2 cellular contexts compared by ENCODE assay signal in genomic region chr6:138555294-138555988, GRCh38.
TF ChIP-seq lines count a peak whose summit lies in the region.

No MANE protein-coding gene starts in this region.

TF ChIP-seq in K562, 482 proteins besides CTCF, POLR2A, EP300 and RAD21:
- TF ChIP-seq SOX6 (IDR thresholded peaks at IDR 0.05) (no peak), POLR2AphosphoS2 (IDR thresholded peaks at IDR 0.05; ENCODE audit: low read length) (no peak), FOSL1 (tag; conservative IDR thresholded peaks at IDR 0.05) (0 out of 2 replicates have a peak, but pooled peaks have one; percentile 43), SMARCA4 (IDR thresholded peaks at IDR 0.05) (no peak), IRF1 (CRISPR knock-in tag; IDR thresholded peaks at IDR 0.05; ENCODE audit: borderline replicate concordance) (no peak)
- TF ChIP-seq, protein P1, sequence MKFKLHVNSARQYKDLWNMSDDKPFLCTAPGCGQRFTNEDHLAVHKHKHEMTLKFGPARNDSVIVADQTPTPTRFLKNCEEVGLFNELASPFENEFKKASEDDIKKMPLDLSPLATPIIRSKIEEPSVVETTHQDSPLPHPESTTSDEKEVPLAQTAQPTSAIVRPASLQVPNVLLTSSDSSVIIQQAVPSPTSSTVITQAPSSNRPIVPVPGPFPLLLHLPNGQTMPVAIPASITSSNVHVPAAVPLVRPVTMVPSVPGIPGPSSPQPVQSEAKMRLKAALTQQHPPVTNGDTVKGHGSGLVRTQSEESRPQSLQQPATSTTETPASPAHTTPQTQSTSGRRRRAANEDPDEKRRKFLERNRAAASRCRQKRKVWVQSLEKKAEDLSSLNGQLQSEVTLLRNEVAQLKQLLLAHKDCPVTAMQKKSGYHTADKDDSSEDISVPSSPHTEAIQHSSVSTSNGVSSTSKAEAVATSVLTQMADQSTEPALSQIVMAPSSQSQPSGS (CRISPR knock-in tag; IDR thresholded peaks at IDR 0.05) = no peak

TF ChIP-seq in HepG2, 621 proteins besides CTCF, POLR2A, EP300 and RAD21 (continues in another document):
- no peak for TF ChIP-seq HNRNPH1 (optimal IDR thresholded peaks at IDR 0.05; ENCODE audit: low read depth, low read length)
- 0 out of 2 replicates have a peak, but pooled peaks have one; percentile 65 for TF ChIP-seq ARID2 (CRISPR knock-in tag; IDR thresholded peaks at IDR 0.05; ENCODE audit: borderline replicate concordance)
- TF ChIP-seq TARDBP (CRISPR knock-in tag; IDR thresholded peaks at IDR 0.05) = 0 out of 2 replicates have a peak, but pooled peaks have one; percentile 54
- 0 out of 2 replicates have a peak, but pooled peaks have one; percentile 29 for TF ChIP-seq CEBPG (CRISPR knock-in tag; IDR thresholded peaks at IDR 0.05)
- TF ChIP-seq HNRNPUL1 (IDR thresholded peaks at IDR 0.05; ENCODE audit: low read depth, low read length) = no peak
- TF ChIP-seq ZNF878 (CRISPR knock-in tag; IDR thresholded peaks at IDR 0.05) = no peak
- peak; percentile 45; the same call in 1 of the 2 replicates for TF ChIP-seq ZBTB34 (CRISPR knock-in tag; IDR thresholded peaks at IDR 0.05)
- TF ChIP-seq MXD4 (CRISPR knock-in tag; IDR thresholded peaks at IDR 0.05) = 0 out of 2 replicates have a peak, but pooled peaks have one; percentile 22
- TF ChIP-seq ZBTB7B (CRISPR knock-in tag; IDR thresholded peaks at IDR 0.05) = peak; percentile 49; the same call in 1 of the 2 replicates
- peak; percentile 62 for TF ChIP-seq ASH2L (IDR thresholded peaks at IDR 0.05; ENCODE audit: insufficient read length, low read depth, low read length)
- TF ChIP-seq ZNF747 (CRISPR knock-in tag; IDR thresholded peaks at IDR 0.05; ENCODE audit: borderline replicate concordance) = no peak
- 0 out of 2 replicates have a peak, but pooled peaks have one; percentile 33 for TF ChIP-seq DPF2 (CRISPR knock-in tag; IDR thresholded peaks at IDR 0.05; ENCODE audit: borderline replicate concordance, low read depth)
- no peak for TF ChIP-seq ZSCAN20 (CRISPR knock-in tag; IDR thresholded peaks at IDR 0.05; ENCODE audit: borderline replicate concordance)
- TF ChIP-seq, protein P2, sequence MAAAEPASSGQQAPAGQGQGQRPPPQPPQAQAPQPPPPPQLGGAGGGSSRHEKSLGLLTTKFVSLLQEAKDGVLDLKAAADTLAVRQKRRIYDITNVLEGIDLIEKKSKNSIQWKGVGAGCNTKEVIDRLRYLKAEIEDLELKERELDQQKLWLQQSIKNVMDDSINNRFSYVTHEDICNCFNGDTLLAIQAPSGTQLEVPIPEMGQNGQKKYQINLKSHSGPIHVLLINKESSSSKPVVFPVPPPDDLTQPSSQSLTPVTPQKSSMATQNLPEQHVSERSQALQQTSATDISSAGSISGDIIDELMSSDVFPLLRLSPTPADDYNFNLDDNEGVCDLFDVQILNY (CRISPR knock-in tag; conservative IDR thresholded peaks at IDR 0.05) = no peak
- TF ChIP-seq ZNF18 (CRISPR knock-in tag; IDR thresholded peaks at IDR 0.05; ENCODE audit: insufficient replicate concordance) = no peak
- TF ChIP-seq ZNF251 (CRISPR knock-in tag; IDR thresholded peaks at IDR 0.05) = no peak
- TF ChIP-seq ZMYM4 (CRISPR knock-in tag; IDR thresholded peaks at IDR 0.05) = peak; percentile 37
- TF ChIP-seq PITX1 (CRISPR knock-in tag; IDR thresholded peaks at IDR 0.05) = no peak
- TF ChIP-seq ZNF44 (CRISPR knock-in tag; IDR thresholded peaks at IDR 0.05) = no peak
- peak; percentile 84 for TF ChIP-seq NR2F2 (IDR thresholded peaks at IDR 0.05; ENCODE audit: borderline replicate concordance, low read depth)
- TF ChIP-seq, protein P3, sequence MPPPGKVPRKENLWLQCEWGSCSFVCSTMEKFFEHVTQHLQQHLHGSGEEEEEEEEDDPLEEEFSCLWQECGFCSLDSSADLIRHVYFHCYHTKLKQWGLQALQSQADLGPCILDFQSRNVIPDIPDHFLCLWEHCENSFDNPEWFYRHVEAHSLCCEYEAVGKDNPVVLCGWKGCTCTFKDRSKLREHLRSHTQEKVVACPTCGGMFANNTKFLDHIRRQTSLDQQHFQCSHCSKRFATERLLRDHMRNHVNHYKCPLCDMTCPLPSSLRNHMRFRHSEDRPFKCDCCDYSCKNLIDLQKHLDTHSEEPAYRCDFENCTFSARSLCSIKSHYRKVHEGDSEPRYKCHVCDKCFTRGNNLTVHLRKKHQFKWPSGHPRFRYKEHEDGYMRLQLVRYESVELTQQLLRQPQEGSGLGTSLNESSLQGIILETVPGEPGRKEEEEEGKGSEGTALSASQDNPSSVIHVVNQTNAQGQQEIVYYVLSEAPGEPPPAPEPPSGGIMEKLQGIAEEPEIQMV (CRISPR knock-in tag; IDR thresholded peaks at IDR 0.05; ENCODE audit: low read depth) = no peak
- TF ChIP-seq MBNL3 (CRISPR knock-in tag; conservative IDR thresholded peaks at IDR 0.05) = no peak
- no peak for TF ChIP-seq TOPORS (CRISPR knock-in tag; IDR thresholded peaks at IDR 0.05)
- TF ChIP-seq ZNF543 (CRISPR knock-in tag; IDR thresholded peaks at IDR 0.05) = no peak
- 0 out of 2 replicates have a peak, but pooled peaks have one; percentile 35 for TF ChIP-seq RBAK (CRISPR knock-in tag; IDR thresholded peaks at IDR 0.05)
- TF ChIP-seq ZNF83 (CRISPR knock-in tag; IDR thresholded peaks at IDR 0.05; ENCODE audit: borderline replicate concordance) = no peak
- no peak for TF ChIP-seq RELA (CRISPR knock-in tag; IDR thresholded peaks at IDR 0.05)
- TF ChIP-seq ZHX1 (CRISPR knock-in tag; IDR thresholded peaks at IDR 0.05; ENCODE audit: low read depth) = no peak
- no peak for TF ChIP-seq MXD1 (CRISPR knock-in tag; IDR thresholded peaks at IDR 0.05)
- TF ChIP-seq SOX13 (IDR thresholded peaks at IDR 0.05) = no peak
- peak in 1 of 2 experiments; percentile 69; a peak in 1 of 4 replicates for TF ChIP-seq SOX13 (CRISPR knock-in tag; conservative IDR thresholded peaks at IDR 0.05 in 1 of 2, IDR thresholded peaks at IDR 0.05 in 1 of 2)
- TF ChIP-seq ZNF34 (CRISPR knock-in tag; IDR thresholded peaks at IDR 0.05; ENCODE audit: borderline replicate concordance) = no peak
- TF ChIP-seq PPARG (CRISPR knock-in tag; conservative IDR thresholded peaks at IDR 0.05) = peak; percentile 40; the same call in 1 of the 2 replicates
- peak; percentile 37; the same call in 1 of the 2 replicates for TF ChIP-seq MEIS1 (CRISPR knock-in tag; IDR thresholded peaks at IDR 0.05; ENCODE audit: borderline replicate concordance)
- 0 out of 2 replicates have a peak, but pooled peaks have one; percentile 41 for TF ChIP-seq ZNF354B (CRISPR knock-in tag; IDR thresholded peaks at IDR 0.05)
- TF ChIP-seq NRL (CRISPR knock-in tag; IDR thresholded peaks at IDR 0.05; ENCODE audit: borderline replicate concordance) = no peak
- no peak for TF ChIP-seq CBX5 (CRISPR knock-in tag; IDR thresholded peaks at IDR 0.05; ENCODE audit: borderline replicate concordance)
- peak; percentile 20; the same call in 1 of the 2 replicates for TF ChIP-seq ZNF12 (CRISPR knock-in tag; IDR thresholded peaks at IDR 0.05)
- TF ChIP-seq, protein P4, sequence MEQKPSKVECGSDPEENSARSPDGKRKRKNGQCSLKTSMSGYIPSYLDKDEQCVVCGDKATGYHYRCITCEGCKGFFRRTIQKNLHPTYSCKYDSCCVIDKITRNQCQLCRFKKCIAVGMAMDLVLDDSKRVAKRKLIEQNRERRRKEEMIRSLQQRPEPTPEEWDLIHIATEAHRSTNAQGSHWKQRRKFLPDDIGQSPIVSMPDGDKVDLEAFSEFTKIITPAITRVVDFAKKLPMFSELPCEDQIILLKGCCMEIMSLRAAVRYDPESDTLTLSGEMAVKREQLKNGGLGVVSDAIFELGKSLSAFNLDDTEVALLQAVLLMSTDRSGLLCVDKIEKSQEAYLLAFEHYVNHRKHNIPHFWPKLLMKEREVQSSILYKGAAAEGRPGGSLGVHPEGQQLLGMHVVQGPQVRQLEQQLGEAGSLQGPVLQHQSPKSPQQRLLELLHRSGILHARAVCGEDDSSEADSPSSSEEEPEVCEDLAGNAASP (CRISPR knock-in tag; IDR thresholded peaks at IDR 0.05; ENCODE audit: borderline replicate concordance) = no peak; the same call in 1 of the 2 replicates
- TF ChIP-seq SSRP1 (CRISPR knock-in tag; IDR thresholded peaks at IDR 0.05) = no peak
- no peak for TF ChIP-seq TSC22D2 (CRISPR knock-in tag; IDR thresholded peaks at IDR 0.05; ENCODE audit: borderline replicate concordance)
- TF ChIP-seq NCOA1 (CRISPR knock-in tag; IDR thresholded peaks at IDR 0.05) = no peak
- no peak for TF ChIP-seq KLF6 (CRISPR knock-in tag; IDR thresholded peaks at IDR 0.05)
- no peak for TF ChIP-seq SRSF1 (optimal IDR thresholded peaks at IDR 0.05; ENCODE audit: low read depth, low read length)
- no peak for TF ChIP-seq ZNF280D (CRISPR knock-in tag; IDR thresholded peaks at IDR 0.05)
- no peak for TF ChIP-seq SIN3A (IDR thresholded peaks at IDR 0.05; ENCODE audit: borderline replicate concordance, low read depth, low read length)
- TF ChIP-seq ZFP37 (CRISPR knock-in tag; IDR thresholded peaks at IDR 0.05; ENCODE audit: borderline replicate concordance) = no peak
- TF ChIP-seq NCOA2 (CRISPR knock-in tag; IDR thresholded peaks at IDR 0.05) = peak; percentile 58
- TF ChIP-seq HDAC2 (CRISPR knock-in tag; IDR thresholded peaks at IDR 0.05) = peak; percentile 68; the same call in 1 of the 2 replicates
